ENCODE assay signal across 8 cellular contexts in the genomic region with DNA sequence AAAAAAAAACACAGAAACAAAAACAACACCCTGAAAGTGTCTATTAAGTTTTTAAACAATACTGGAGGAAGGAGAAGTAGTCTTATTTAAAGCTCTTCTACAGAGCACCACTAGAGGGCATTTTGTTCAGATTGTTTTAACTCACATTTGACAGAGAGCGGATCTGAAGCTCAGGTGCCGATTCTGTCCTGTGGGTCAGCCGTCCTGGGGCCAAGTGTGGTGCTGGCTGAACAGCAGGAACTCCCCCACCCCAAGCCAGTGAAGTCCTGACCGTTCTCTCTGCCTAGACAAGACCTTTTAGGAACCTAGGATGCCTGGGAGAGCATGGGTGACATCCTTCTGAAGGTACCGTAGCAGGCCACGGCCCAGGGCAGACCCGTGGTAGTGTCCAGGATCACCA. TPM values are rescaled to one million over a fixed set of nuclear protein-coding genes. Genes with fewer than 3 reads are reported as not detected.
DNase-seq lines count a peak whose midpoint lies in the region; TF ChIP-seq lines count a peak whose summit lies in the region.

No MANE protein-coding gene starts in this region.

- H4K20me1 ChIP-seq in SK-N-SH (ENCODE audit: insufficient read depth): no peaks in the 10 kb centered on the region; the same call in 1 of the 2 replicates

- no peak overlapping the region for H3K27ac ChIP-seq in SK-N-SH (ENCODE audit: low read depth in 2 of 2, low read length in 1 of 2)

- H3K4me3 ChIP-seq in SK-N-SH (ENCODE audit: low read depth in 2 of 2, low read length in 1 of 2): no peak overlapping the region

- peak; percentile 33 for DNase-seq in NCI-H82 (lab: John Stamatoyannopoulos, UW)
- no peak for DNase-seq in NCI-H82 treated with DMSO at 0.1 percent for 48 hours (lab: John Stamatoyannopoulos, UW; ENCODE audit: unreplicated experiment)
- peak; percentile 31 for DNase-seq in LHCN-M2 (ENCODE audit: low read depth)
- DNase-seq in SK-N-SH: peak; percentile 58
- peak; percentile 34 for DNase-seq in fibroblast of gingiva (ENCODE audit: low read depth)
- DNase-seq in posterior vena cava (ENCODE audit: low spot score): peak; percentile 62
- DNase-seq in activated CD8-positive, alpha-beta memory T cell treated with anti-CD3 and anti-CD28 coated beads for 24 hours: no peak
- DNase-seq in NCI-H1048 (lab: John Stamatoyannopoulos, UW): no peak

- H2AFZ ChIP-seq in SK-N-SH (ENCODE audit: low read depth): no peak overlapping the region

- H3K4me1 ChIP-seq in SK-N-SH (ENCODE audit: control insufficient read depth in 1 of 2, insufficient read depth in 2 of 2, low read depth in 1 of 2, low read length in 1 of 2): peaks cover 0 to 17% of the 10 kb centered on the region in 2 experiments; a peak in 1 of 4 replicates

- no peaks in the 10 kb centered on the region for H3K9me2 ChIP-seq in SK-N-SH

- 61% methylated on average over 5 of the region's 7 CpGs for WGBS in SK-N-SH (ENCODE audit: low lambda C conversion rate)

- POLR2A ChIA-PET in SK-N-SH (lab: Yijun Ruan, JAX): no interaction called here

- TF ChIP-seq EP300 in SK-N-SH (IDR thresholded peaks at IDR 0.05; ENCODE audit: borderline replicate concordance in 1 of 2, low read depth in 1 of 2, low read length in 1 of 2): no peak

- H3K36me3 ChIP-seq in SK-N-SH (replicated peaks in 1 of 2; ENCODE audit: control insufficient read depth in 1 of 2, insufficient read depth in 2 of 2, low read length in 1 of 2): peaks cover 37 to 53% of the 10 kb centered on the region in 2 experiments

- intact Hi-C loops in posterior vena cava (cut with DNase I): no loop called here

- H3K79me2 ChIP-seq in SK-N-SH (ENCODE audit: insufficient read depth): peaks cover 50% of the 10 kb centered on the region

- TF ChIP-seq CTCF in SK-N-SH (IDR thresholded peaks at IDR 0.05): peak; percentile 69

- peak; percentile 28; the same call in 1 of the 2 replicates for TF ChIP-seq RAD21 in SK-N-SH (IDR thresholded peaks at IDR 0.05; ENCODE audit: low read length)

- H3K9me3 ChIP-seq in SK-N-SH: peaks cover 11% of the 10 kb centered on the region

- H3K4me2 ChIP-seq in SK-N-SH: no peak overlapping the region

- no peaks in the 10 kb centered on the region for H3F3A ChIP-seq in SK-N-SH (replicated peaks; ENCODE audit: insufficient read depth)

- CTCF ChIA-PET in SK-N-SH (lab: Yijun Ruan, JAX): interaction anchor here (0.7 to 2.0 kb wide), 18 partner anchors 10 to 446 kb away, joined by 3 to 14 read pairs (median 4); partner anchors contain the start of genes AHRR, BRD9 and TRIP13

- no peak overlapping the region for H3K9ac ChIP-seq in SK-N-SH

- H3K27me3 ChIP-seq in SK-N-SH (ENCODE audit: insufficient read depth): no peaks in the 10 kb centered on the region

TF ChIP-seq in SK-N-SH, 30 proteins besides CTCF, POLR2A, EP300 and RAD21:
- TF ChIP-seq MEF2A (IDR thresholded peaks at IDR 0.05; ENCODE audit: borderline replicate concordance, low read depth) (no peak), SMC3 (IDR thresholded peaks at IDR 0.05; ENCODE audit: low read depth, low read length) (peak; percentile 18; the same call in 1 of the 2 replicates)

RNA-seq across cellular contexts. Expression of gene EXOC3, which starts 3.9 kb away (rescaled TPM):
- 29.2 and 30.6 TPM in 2 replicates for total RNA-seq in LHCN-M2 (2014; rRNA removed)
- 40.6 TPM for polyA plus RNA-seq in LHCN-M2 (2012)
- polyA plus RNA-seq in SK-N-SH (2012; rRNA removed): 23.0 and 25.7 TPM in 2 replicates
- polyA plus RNA-seq in SK-N-SH (2012; cell fraction: cytosol; rRNA removed): 12.9 and 16.6 TPM in 2 replicates
- 58.8 and 60.0 TPM in 2 replicates for polyA plus RNA-seq in SK-N-SH (2012; cell fraction: nucleus; rRNA removed)
- total RNA-seq in posterior vena cava: 10 to 100 TPM; 52.6 to 54.2 TPM

Comparison
In these comparisons a context has a peak if more than half of its experiments do, and no peak if none do; other contexts are left out.
1. DNase-seq: peak in NCI-H82 (single experiment), LHCN-M2 (single experiment), SK-N-SH (single experiment), fibroblast of gingiva (single experiment) and posterior vena cava (single experiment); none in NCI-H82 treated with DMSO at 0.1 percent for 48 hours (single experiment), activated CD8-positive, alpha-beta memory T cell treated with anti-CD3 and anti-CD28 coated beads for 24 hours (single experiment) and NCI-H1048 (single experiment).